In the genomic region with DNA sequence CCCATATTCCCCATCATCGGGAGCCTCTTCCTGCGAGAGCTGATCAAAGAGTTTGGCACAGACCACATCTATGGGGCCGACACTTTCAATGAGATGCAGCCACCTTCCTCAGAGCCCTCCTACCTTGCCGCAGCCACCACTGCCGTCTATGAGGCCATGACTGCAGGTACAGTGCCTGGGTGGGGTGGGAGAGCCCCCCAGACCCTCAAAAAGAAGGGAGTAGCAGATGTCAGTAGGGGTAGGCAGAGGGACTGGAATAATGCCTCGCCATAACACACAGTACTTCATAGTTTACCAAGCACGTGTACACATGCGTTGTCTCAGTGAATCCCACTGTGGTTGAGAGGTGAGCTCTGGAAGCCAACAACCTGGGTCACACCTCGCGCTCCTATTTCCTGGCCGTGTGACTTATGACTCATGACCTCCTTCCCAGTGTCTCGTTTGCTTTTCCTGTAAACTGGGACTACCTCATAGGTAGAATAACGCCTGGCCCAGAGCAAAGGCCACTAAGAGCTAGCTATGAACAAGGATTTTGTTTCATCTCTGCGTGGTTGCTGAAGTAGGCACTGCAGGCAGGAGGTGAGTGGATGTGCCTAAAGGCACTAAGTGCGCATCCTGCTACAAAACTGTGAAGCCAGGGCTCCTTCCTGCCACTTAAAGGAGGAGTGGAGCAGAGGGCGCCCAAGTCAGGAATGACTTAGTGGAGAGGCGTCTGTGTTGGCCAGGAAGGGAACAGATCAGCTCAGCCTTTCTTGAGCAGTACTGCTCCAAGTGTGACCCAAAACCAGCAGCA, we compare ENCODE assay signal across 1 cellular context.
TF ChIP-seq lines count a peak whose summit lies in the region.

No MANE protein-coding gene starts in this region.

TF ChIP-seq in endothelial cell of umbilical vein, 7 proteins besides CTCF, POLR2A, EP300 and RAD21:
- TF ChIP-seq GATA2 (IDR thresholded peaks at IDR 0.05; ENCODE audit: insufficient read depth, insufficient read length, low read depth, low read length) (no peak), POLR2AphosphoS5 (IDR thresholded peaks at IDR 0.05; ENCODE audit: insufficient read depth, low read depth, low read length) (peak; percentile 12), MYC (IDR thresholded peaks at IDR 0.05; ENCODE audit: low read depth, low read length) (no peak)
